In the genomic region with DNA sequence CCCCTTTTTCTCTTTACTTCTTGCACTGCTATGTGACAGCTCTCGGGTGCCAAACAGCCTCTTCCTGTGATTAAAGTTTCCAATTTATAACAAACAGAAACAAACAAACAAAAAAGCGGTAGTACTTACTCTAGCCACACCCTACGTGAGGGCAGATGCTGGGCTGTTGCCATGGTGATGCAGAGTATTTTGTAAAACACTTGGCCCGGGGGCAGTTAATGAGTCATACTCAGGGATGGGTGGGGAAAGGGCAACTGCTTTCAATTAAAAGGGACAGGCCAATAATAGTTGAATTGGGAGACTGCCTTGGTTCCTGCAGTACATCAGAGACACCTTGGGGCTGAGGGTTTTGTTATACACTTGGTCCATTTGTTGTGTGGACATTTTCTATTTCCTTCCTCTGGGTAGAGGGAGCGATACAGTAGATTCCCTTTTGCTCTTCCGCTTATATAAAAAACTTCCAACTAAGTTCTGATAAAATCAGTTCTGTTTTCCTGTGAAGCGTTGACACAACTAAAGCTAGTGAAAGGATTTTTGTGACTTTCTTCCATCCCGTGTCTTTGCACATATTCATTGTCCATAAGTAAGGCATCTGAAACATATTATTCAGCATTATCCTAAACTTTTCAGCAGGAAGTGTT, we compare ENCODE assay signal across 8 cellular contexts. TPM values are rescaled to one million over a fixed set of nuclear protein-coding genes. Genes with fewer than 3 reads are reported as not detected.
DNase-seq lines count a peak whose midpoint lies in the region; ATAC-seq and TF ChIP-seq lines count a peak whose summit lies in the region.

No MANE protein-coding gene starts in this region.

- no peaks in the 10 kb centered on the region for H3K36me3 Mint-ChIP-seq in WTC11

- DNase-seq in GM03348 (ENCODE audit: low spot score) (peak; percentile 92), MV-4-11 (lab: John Stamatoyannopoulos, UW) (peak; percentile 97), WTC11 (ENCODE audit: low spot score) (peak; percentile 76), cardiac fibroblast (ENCODE audit: low read depth in 2 of 2) (peak; percentile 98 to 99), left lobe of liver (ENCODE audit: low spot score) (peak; percentile 68), NCI-H1930 (lab: John Stamatoyannopoulos, UW) (no peak)
- peak; percentile 31 to 67 (median 51) for DNase-seq in stimulated activated CD4-positive, alpha-beta T cell treated with anti-CD3 and anti-CD28 coated beads, TNF-alpha, amount 100 ng/mL, for 24 hours (ENCODE audit: low read depth in 3 of 3)

- H3K9me3 Mint-ChIP-seq in WTC11: no peaks in the 10 kb centered on the region

- ATAC-seq in WTC11 (peak; percentile 86), left lobe of liver (peak; percentile 86), GM21786 (IDR thresholded peaks at IDR 0.05; ENCODE audit: unreplicated experiment) (no peak)

- H3K27me3 Mint-ChIP-seq in WTC11 (ENCODE audit: low read depth): no peaks in the 10 kb centered on the region; the same call in 1 of the 2 replicates

- H3K4me3 Mint-ChIP-seq in WTC11: no peak overlapping the region

- peaks cover 16% of the 10 kb centered on the region for H3K4me1 Mint-ChIP-seq in WTC11

- no peak overlapping the region for H3K4me3 ChIP-seq in cardiac fibroblast (replicated peaks in 1 of 2; ENCODE audit: low read depth in 2 of 2, low read length in 2 of 2)

- POLR2A ChIA-PET in WTC11 (lab: Charles Lee): no interaction called here

- H3K27ac Mint-ChIP-seq in WTC11: peak overlapping the region; percentile 42

- CTCF ChIA-PET in WTC11 (lab: Charles Lee): interaction anchor here (1.6 kb wide), 1 partner anchor 56 kb away, joined by 5 read pairs; no protein-coding TSS in a partner anchor

- TF ChIP-seq CTCF in WTC11 (IDR thresholded peaks at IDR 0.05) (no peak), cardiac fibroblast (IDR thresholded peaks at IDR 0.05; ENCODE audit: low read depth, low read length) (no peak)

TF ChIP-seq in WTC11, 78 proteins besides CTCF, POLR2A, EP300 and RAD21:
- TF ChIP-seq, protein P1, sequence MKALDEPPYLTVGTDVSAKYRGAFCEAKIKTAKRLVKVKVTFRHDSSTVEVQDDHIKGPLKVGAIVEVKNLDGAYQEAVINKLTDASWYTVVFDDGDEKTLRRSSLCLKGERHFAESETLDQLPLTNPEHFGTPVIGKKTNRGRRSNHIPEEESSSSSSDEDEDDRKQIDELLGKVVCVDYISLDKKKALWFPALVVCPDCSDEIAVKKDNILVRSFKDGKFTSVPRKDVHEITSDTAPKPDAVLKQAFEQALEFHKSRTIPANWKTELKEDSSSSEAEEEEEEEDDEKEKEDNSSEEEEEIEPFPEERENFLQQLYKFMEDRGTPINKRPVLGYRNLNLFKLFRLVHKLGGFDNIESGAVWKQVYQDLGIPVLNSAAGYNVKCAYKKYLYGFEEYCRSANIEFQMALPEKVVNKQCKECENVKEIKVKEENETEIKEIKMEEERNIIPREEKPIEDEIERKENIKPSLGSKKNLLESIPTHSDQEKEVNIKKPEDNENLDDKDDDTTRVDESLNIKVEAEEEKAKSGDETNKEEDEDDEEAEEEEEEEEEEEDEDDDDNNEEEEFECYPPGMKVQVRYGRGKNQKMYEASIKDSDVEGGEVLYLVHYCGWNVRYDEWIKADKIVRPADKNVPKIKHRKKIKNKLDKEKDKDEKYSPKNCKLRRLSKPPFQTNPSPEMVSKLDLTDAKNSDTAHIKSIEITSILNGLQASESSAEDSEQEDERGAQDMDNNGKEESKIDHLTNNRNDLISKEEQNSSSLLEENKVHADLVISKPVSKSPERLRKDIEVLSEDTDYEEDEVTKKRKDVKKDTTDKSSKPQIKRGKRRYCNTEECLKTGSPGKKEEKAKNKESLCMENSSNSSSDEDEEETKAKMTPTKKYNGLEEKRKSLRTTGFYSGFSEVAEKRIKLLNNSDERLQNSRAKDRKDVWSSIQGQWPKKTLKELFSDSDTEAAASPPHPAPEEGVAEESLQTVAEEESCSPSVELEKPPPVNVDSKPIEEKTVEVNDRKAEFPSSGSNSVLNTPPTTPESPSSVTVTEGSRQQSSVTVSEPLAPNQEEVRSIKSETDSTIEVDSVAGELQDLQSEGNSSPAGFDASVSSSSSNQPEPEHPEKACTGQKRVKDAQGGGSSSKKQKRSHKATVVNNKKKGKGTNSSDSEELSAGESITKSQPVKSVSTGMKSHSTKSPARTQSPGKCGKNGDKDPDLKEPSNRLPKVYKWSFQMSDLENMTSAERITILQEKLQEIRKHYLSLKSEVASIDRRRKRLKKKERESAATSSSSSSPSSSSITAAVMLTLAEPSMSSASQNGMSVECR (CRISPR knock-in tag; IDR thresholded peaks at IDR 0.05; ENCODE audit: borderline replicate concordance): no peak

RNA-seq across cellular contexts. Expression of a gene that starts 36.5 kb away (rescaled TPM):
- total RNA-seq in WTC11 (2021) (8.0 to 10.9 TPM (median 8.8 TPM) in 3 replicates), left lobe of liver (9.3 TPM)

RNA-seq across cellular contexts. Expression of a gene that starts 47.8 kb away (rescaled TPM):
- total RNA-seq in WTC11 (2021): 150 to 161 TPM (median 159 TPM) in 3 replicates
- total RNA-seq in left lobe of liver: 45.0 TPM

Comparison
In these comparisons a context has a peak if more than half of its experiments do, and no peak if none do; other contexts are left out.
1. DNase-seq: peak in GM03348 (single experiment), MV-4-11 (single experiment), WTC11 (single experiment), cardiac fibroblast (2 of 2), left lobe of liver (single experiment) and stimulated activated CD4-positive, alpha-beta T cell treated with anti-CD3 and anti-CD28 coated beads, TNF-alpha, amount 100 ng/mL, for 24 hours (3 of 3); none in NCI-H1930 (0 of 2).